ENCODE assay signal across 11 cellular contexts in the genomic region with DNA sequence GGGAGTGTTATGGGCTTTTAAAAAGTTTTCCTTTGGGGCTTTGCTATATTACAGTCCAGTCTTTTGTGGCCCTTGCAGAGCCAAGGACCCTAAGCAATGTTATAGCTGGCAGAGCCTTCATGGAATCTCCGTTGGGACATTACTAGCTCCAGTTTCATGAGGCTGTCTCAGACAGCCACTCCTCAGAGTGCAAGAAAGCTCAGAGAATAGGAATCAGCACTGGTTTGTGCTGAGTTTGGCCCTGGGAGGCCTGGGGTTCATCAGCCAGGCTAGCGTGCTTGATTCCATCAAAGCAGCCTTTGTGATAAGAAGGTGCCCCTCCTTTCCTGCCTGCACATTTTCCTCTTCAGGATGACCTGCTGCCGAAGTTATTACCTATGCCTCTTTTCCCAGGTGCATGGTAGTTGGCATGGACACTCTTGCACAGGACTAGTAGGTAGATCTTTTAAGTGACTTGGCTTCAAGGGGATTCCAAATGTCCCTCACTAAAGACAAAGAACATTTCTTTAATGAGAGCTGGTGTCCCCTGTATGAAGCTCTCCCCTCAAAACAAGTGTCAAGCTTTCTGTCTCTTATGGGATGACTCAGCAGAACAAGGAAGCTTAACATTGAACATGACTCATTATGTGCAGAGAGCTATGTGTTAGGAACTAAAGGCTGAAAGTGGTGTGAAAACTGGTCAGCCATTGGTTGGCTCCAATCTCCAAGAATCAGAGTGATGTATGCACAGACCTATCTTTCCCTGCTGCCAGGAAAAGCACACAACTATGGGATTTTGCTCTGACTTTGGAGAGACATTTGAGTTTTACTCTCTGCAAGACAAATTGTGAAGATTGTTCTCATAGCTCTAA.
A peak's percentile ranks its signal among the peaks of the same experiment; 100 is the strongest.
DNase-seq lines count a peak whose midpoint lies in the region; ATAC-seq and TF ChIP-seq lines count a peak whose summit lies in the region.
"Had no signal": no experiment of that assay in that cellular context is flagged by ENCODE, and none has a peak within 500 bp of the region (broad histone marks: within the 10 kb centered on the region; RNA-seq: fewer than 3 reads in every experiment).

No MANE protein-coding gene starts in this region.

- no peaks in the 10 kb centered on the region for H3K36me3 ChIP-seq in tibial artery
- H3K36me3 ChIP-seq: BLaER1, heart right ventricle, SJCRH30 had no signal

- no peaks in the 10 kb centered on the region for H3K4me1 Mint-ChIP-seq in activated CD4-positive, alpha-beta T cell treated with anti-CD3 and anti-CD28 coated beads for 36 hours

- intact Hi-C loops in activated CD4-positive, alpha-beta T cell treated with anti-CD3 and anti-CD28 coated beads for 36 hours (cut with DNase I, micrococcal nuclease) = no loop called here
- intact Hi-C loops in tibial artery (cut with DNase I; ENCODE audit: low total_unique reads) = no loop called here

- no peak overlapping the region for H3K4me3 Mint-ChIP-seq in activated CD4-positive, alpha-beta T cell treated with anti-CD3 and anti-CD28 coated beads for 36 hours

- POLR2A ChIA-PET in activated CD4-positive, alpha-beta T cell treated with anti-CD3 and anti-CD28 coated beads for 36 hours (lab: Charles Lee) = no interaction called here

- peaks cover 0 to 44% (median 26%) of the 10 kb centered on the region in 4 donors for H3K4me1 ChIP-seq in tibial artery
- H3K4me1 ChIP-seq: BLaER1, SJCRH30 had no signal

- TF ChIP-seq CTCF in coronary artery (IDR thresholded peaks at IDR 0.05) (no peak), tibial artery (IDR thresholded peaks at IDR 0.05) (no peak)

- ATAC-seq in activated CD4-positive, alpha-beta T cell treated with anti-CD3 and anti-CD28 coated beads for 36 hours = peak; percentile 58

- DNase-seq in activated CD4-positive, alpha-beta T cell treated with anti-CD3 and anti-CD28 coated beads for 36 hours = no peak
- no peak for DNase-seq in activated CD4-positive, alpha-beta T cell treated with anti-CD3 and anti-CD28 coated beads for 48 hours
- DNase-seq in HS-5 (ENCODE audit: low read depth) (peak; percentile 43), coronary artery (ENCODE audit: low spot score) (no peak), tibial artery (no peak), GF-D8 (lab: John Stamatoyannopoulos, UW) (no peak), nucleus accumbens (lab: John Stamatoyannopoulos, UW) (no peak), NOMO-1 (lab: John Stamatoyannopoulos, UW; ENCODE audit: unreplicated experiment in 2 of 2) (no peak)
- DNase-seq: heart right ventricle had no signal

- H3K27ac Mint-ChIP-seq in activated CD4-positive, alpha-beta T cell treated with anti-CD3 and anti-CD28 coated beads for 36 hours = no peak overlapping the region

- H3K27me3 ChIP-seq in tibial artery = no peaks in the 10 kb centered on the region
- H3K27me3 ChIP-seq: BLaER1, heart right ventricle, SJCRH30 had no signal

- peak overlapping the region; percentile 42 to 47 for H3K27ac ChIP-seq in coronary artery
- H3K27ac ChIP-seq in tibial artery = peak overlapping the region; percentile 60 to 73
- H3K27ac ChIP-seq: BLaER1, heart right ventricle, SJCRH30 had no signal

- no peak overlapping the region for H3K4me3 ChIP-seq in coronary artery
- no peak overlapping the region for H3K4me3 ChIP-seq in tibial artery
- H3K4me3 ChIP-seq: BLaER1, heart right ventricle, SJCRH30 had no signal

- H3K27me3 Mint-ChIP-seq in activated CD4-positive, alpha-beta T cell treated with anti-CD3 and anti-CD28 coated beads for 36 hours = peaks cover 3% of the 10 kb centered on the region

- no peaks in the 10 kb centered on the region for H3K9me3 ChIP-seq in tibial artery
- H3K9me3 ChIP-seq: BLaER1, heart right ventricle, SJCRH30 had no signal

- CTCF ChIA-PET in activated CD4-positive, alpha-beta T cell treated with anti-CD3 and anti-CD28 coated beads for 36 hours (lab: Charles Lee) = no interaction called here

- no peaks in the 10 kb centered on the region for H3K36me3 Mint-ChIP-seq in activated CD4-positive, alpha-beta T cell treated with anti-CD3 and anti-CD28 coated beads for 36 hours (ENCODE audit: low read depth)

- H3K9me3 Mint-ChIP-seq in activated CD4-positive, alpha-beta T cell treated with anti-CD3 and anti-CD28 coated beads for 36 hours (ENCODE audit: low read depth) = no peaks in the 10 kb centered on the region
